In the genomic region with DNA sequence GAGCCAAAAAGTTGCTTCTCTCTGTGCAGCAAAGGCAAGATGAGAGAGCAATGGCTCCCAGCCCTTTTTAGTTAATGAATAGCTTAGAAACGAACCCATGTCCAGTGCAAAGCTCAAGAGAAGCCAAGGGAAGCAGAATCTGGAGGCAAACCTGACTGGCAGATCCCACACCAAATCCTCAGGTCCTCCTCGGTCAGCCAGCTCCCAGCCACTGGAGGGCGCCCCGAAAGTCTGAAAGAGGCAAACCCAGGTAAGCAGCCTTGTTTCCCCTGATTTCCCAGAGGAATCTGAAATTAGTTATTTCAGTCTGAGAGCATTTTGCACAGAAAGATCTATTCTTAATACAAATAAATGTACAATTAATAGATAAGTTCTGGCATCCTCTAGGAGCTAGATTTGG, we compare ENCODE assay signal across 8 cellular contexts.
DNase-seq lines count a peak whose midpoint lies in the region; ATAC-seq and TF ChIP-seq lines count a peak whose summit lies in the region.

No MANE protein-coding gene starts in this region.

- H3K27me3 ChIP-seq in RWPE2 (ENCODE audit: insufficient read depth, poor library complexity, severe bottlenecking) (no peaks in the 10 kb centered on the region), hepatocyte (no peaks in the 10 kb centered on the region)

- H3K4me3 Mint-ChIP-seq in activated naive CD4-positive, alpha-beta T cell treated with anti-CD3 and anti-CD28 coated beads for 36 hours, result no peak overlapping the region
- no peak overlapping the region for H3K4me3 Mint-ChIP-seq in type B pancreatic cell

- H3K4me2 ChIP-seq in hepatocyte, result no peak overlapping the region

- H3K27ac ChIP-seq in RWPE2 (ENCODE audit: poor library complexity, severe bottlenecking) (no peak overlapping the region), hepatocyte (no peak overlapping the region)

- no peaks in the 10 kb centered on the region for H3K36me3 ChIP-seq in RWPE2 (ENCODE audit: low read depth)
- H3K36me3 ChIP-seq in hepatocyte (replicated peaks; ENCODE audit: insufficient read depth, low read depth), result no peaks in the 10 kb centered on the region

- H3K79me2 ChIP-seq in hepatocyte, result no peaks in the 10 kb centered on the region

- H3K4me3 ChIP-seq in RWPE2 (ENCODE audit: severe bottlenecking) (no peak overlapping the region), hepatocyte (no peak overlapping the region)

- no peak for ATAC-seq in RWPE2 (ENCODE audit: low read depth)
- no peak for ATAC-seq in GM18505 (IDR thresholded peaks at IDR 0.05; ENCODE audit: unreplicated experiment)
- ATAC-seq in GM18498 (IDR thresholded peaks at IDR 0.05; ENCODE audit: unreplicated experiment), result no peak
- ATAC-seq in HG03196 (IDR thresholded peaks at IDR 0.05; ENCODE audit: unreplicated experiment), result no peak

- intact Hi-C loops in activated naive CD4-positive, alpha-beta T cell treated with anti-CD3 and anti-CD28 coated beads for 36 hours (cut with micrococcal nuclease), result loop anchor here (10.0 kb wide), 1 partner anchor 372 kb away; a partner anchor contains a TSS

- CTCF ChIA-PET in activated naive CD4-positive, alpha-beta T cell treated with anti-CD3 and anti-CD28 coated beads for 36 hours (lab: Charles Lee), result interaction anchor here (0.9 kb wide), 1 partner anchor 245 kb away, joined by 3 read pairs; no protein-coding TSS in a partner anchor

- H3K4me1 ChIP-seq in RWPE2 (ENCODE audit: insufficient read depth, poor library complexity, severe bottlenecking) (peaks cover 22% of the 10 kb centered on the region), hepatocyte (ENCODE audit: insufficient read depth) (no peaks in the 10 kb centered on the region)

- H4K20me1 ChIP-seq in hepatocyte (ENCODE audit: insufficient read depth, poor library complexity, severe bottlenecking), result no peaks in the 10 kb centered on the region

- TF ChIP-seq CTCF in RWPE2 (IDR thresholded peaks at IDR 0.05; ENCODE audit: poor library complexity, severe bottlenecking), result peak; percentile 54
- peak; percentile 52 for TF ChIP-seq CTCF in hepatocyte (IDR thresholded peaks at IDR 0.05; ENCODE audit: poor library complexity)
- peak; percentile 66 for TF ChIP-seq CTCF in type B pancreatic cell (conservative IDR thresholded peaks at IDR 0.05)

- no peaks in the 10 kb centered on the region for H3K4me1 Mint-ChIP-seq in activated naive CD4-positive, alpha-beta T cell treated with anti-CD3 and anti-CD28 coated beads for 36 hours (ENCODE audit: low read depth)
- H3K4me1 Mint-ChIP-seq in type B pancreatic cell (ENCODE audit: unreplicated experiment), result no peaks in the 10 kb centered on the region

- no peaks in the 10 kb centered on the region for H3K9me3 Mint-ChIP-seq in activated naive CD4-positive, alpha-beta T cell treated with anti-CD3 and anti-CD28 coated beads for 36 hours
- no peaks in the 10 kb centered on the region for H3K9me3 Mint-ChIP-seq in type B pancreatic cell

- TF ChIP-seq POLR2A in GM18505 (IDR thresholded peaks at IDR 0.05; ENCODE audit: borderline replicate concordance, extremely low read depth, insufficient read depth, insufficient read length), result no peak

- no peaks in the 10 kb centered on the region for H3K27me3 Mint-ChIP-seq in activated naive CD4-positive, alpha-beta T cell treated with anti-CD3 and anti-CD28 coated beads for 36 hours (ENCODE audit: low read depth)
- peaks cover 4% of the 10 kb centered on the region for H3K27me3 Mint-ChIP-seq in type B pancreatic cell

- H3K9me2 ChIP-seq in hepatocyte (replicated peaks; ENCODE audit: insufficient read depth), result no peaks in the 10 kb centered on the region

- peak; percentile 15 for DNase-seq in activated naive CD4-positive, alpha-beta T cell treated with anti-CD3 and anti-CD28 coated beads for 36 hours
- DNase-seq in activated naive CD4-positive, alpha-beta T cell treated with anti-CD3 and anti-CD28 coated beads, Interleukin-2, amount 50 U/mL, for 16 hours, result no peak
- DNase-seq in RWPE2 (ENCODE audit: low spot score), result no peak
- peak; percentile 64 for DNase-seq in hepatocyte (ENCODE audit: low spot score)
- DNase-seq in type B pancreatic cell (ENCODE audit: extremely low spot score, unreplicated experiment), result no peak

- H3K36me3 Mint-ChIP-seq in activated naive CD4-positive, alpha-beta T cell treated with anti-CD3 and anti-CD28 coated beads for 36 hours (ENCODE audit: low read depth), result no peaks in the 10 kb centered on the region
- no peaks in the 10 kb centered on the region for H3K36me3 Mint-ChIP-seq in type B pancreatic cell

- WGBS in hepatocyte (ENCODE audit: low lambda C conversion rate, missing lambda C conversion rate), result 8% methylated on average over 4 of the region's 4 CpGs

- H3K9me3 ChIP-seq in RWPE2 (ENCODE audit: severe bottlenecking) (no peaks in the 10 kb centered on the region), hepatocyte (ENCODE audit: low read depth) (no peaks in the 10 kb centered on the region)

- H2AFZ ChIP-seq in hepatocyte, result no peak overlapping the region

- no peak overlapping the region for H3K27ac Mint-ChIP-seq in activated naive CD4-positive, alpha-beta T cell treated with anti-CD3 and anti-CD28 coated beads for 36 hours
- H3K27ac Mint-ChIP-seq in type B pancreatic cell, result no peak overlapping the region

Comparison
In these comparisons a context has a peak if more than half of its experiments do, and no peak if none do; other contexts are left out.
1. DNase-seq: peak in activated naive CD4-positive, alpha-beta T cell treated with anti-CD3 and anti-CD28 coated beads for 36 hours (single experiment) and hepatocyte (single experiment); none in activated naive CD4-positive, alpha-beta T cell treated with anti-CD3 and anti-CD28 coated beads, Interleukin-2, amount 50 U/mL, for 16 hours (single experiment), RWPE2 (single experiment) and type B pancreatic cell (single experiment).
2. Peak in every context shown above with its lines, with median percentiles within 50 percentile points of each other: CTCF ChIP-seq.